Comparison of ENCODE assay signal across 24 cellular contexts in genomic region chr12:44817687-44818086, GRCh38. TPM values are rescaled to one million over a fixed set of nuclear protein-coding genes. Genes with fewer than 3 reads are reported as not detected.
DNase-seq lines count a peak whose midpoint lies in the region; ATAC-seq and TF ChIP-seq lines count a peak whose summit lies in the region.
"Had no signal": no experiment of that assay in that cellular context is flagged by ENCODE, and none has a peak within 500 bp of the region (broad histone marks: within the 10 kb centered on the region; RNA-seq: fewer than 3 reads in every experiment).

No MANE protein-coding gene starts in this region.

- TF ChIP-seq POLR2A in erythroblast (IDR thresholded peaks at IDR 0.05; ENCODE audit: low read length) = no peak

- peaks cover 67% of the 10 kb centered on the region for H3K4me1 Mint-ChIP-seq in activated naive CD4-positive, alpha-beta T cell treated with anti-CD3 and anti-CD28 coated beads for 36 hours (ENCODE audit: low read depth)
- H3K4me1 Mint-ChIP-seq in activated naive CD8-positive, alpha-beta T cell treated with anti-CD3 and anti-CD28 coated beads, Interleukin-2, amount 10 ng/mL, durations not matched to agents 7 days and 5 days = peaks cover 56% of the 10 kb centered on the region
- H3K4me1 Mint-ChIP-seq in stimulated activated naive B cell treated with anti-CD40 and anti-IgM and Interleukin-4, amounts not matched to agents 10 μg/mL and 1 μg/mL and 100 μg/mL, for 72 hours = no peaks in the 10 kb centered on the region
- H3K4me1 Mint-ChIP-seq: mesothelial cell of epicardium had no signal

- TF ChIP-seq RAD21 in Ishikawa (IDR thresholded peaks at IDR 0.05; ENCODE audit: low read depth) = no peak

- H3K36me3 Mint-ChIP-seq in activated naive CD4-positive, alpha-beta T cell treated with anti-CD3 and anti-CD28 coated beads for 36 hours (ENCODE audit: low read depth) = peaks cover 6% of the 10 kb centered on the region
- peaks cover 16% of the 10 kb centered on the region for H3K36me3 Mint-ChIP-seq in activated naive CD8-positive, alpha-beta T cell treated with anti-CD3 and anti-CD28 coated beads, Interleukin-2, amount 10 ng/mL, durations not matched to agents 7 days and 5 days
- no peaks in the 10 kb centered on the region for H3K36me3 Mint-ChIP-seq in stimulated activated naive B cell treated with anti-CD40 and anti-IgM and Interleukin-4, amounts not matched to agents 10 μg/mL and 1 μg/mL and 100 μg/mL, for 72 hours
- H3K36me3 Mint-ChIP-seq: mesothelial cell of epicardium; natural killer cell treated with Interleukin-12 subunit alpha and Interleukin-12 subunit beta and Interleukin-15 and Interleukin-18, amount 100 ng/mL, for 72 hours had no signal

- peaks cover 2% of the 10 kb centered on the region for H3K9me3 Mint-ChIP-seq in activated naive CD4-positive, alpha-beta T cell treated with anti-CD3 and anti-CD28 coated beads for 36 hours
- H3K9me3 Mint-ChIP-seq in activated naive CD8-positive, alpha-beta T cell treated with anti-CD3 and anti-CD28 coated beads, Interleukin-2, amount 10 ng/mL, durations not matched to agents 7 days and 5 days = no peaks in the 10 kb centered on the region
- H3K9me3 Mint-ChIP-seq in stimulated activated naive B cell treated with anti-CD40 and anti-IgM and Interleukin-4, amounts not matched to agents 10 μg/mL and 1 μg/mL and 100 μg/mL, for 72 hours = peaks cover 0 to 1% of the 10 kb centered on the region in 2 donors
- H3K9me3 Mint-ChIP-seq: mesothelial cell of epicardium; natural killer cell treated with Interleukin-12 subunit alpha and Interleukin-12 subunit beta and Interleukin-15 and Interleukin-18, amount 100 ng/mL, for 72 hours had no signal

- no peaks in the 10 kb centered on the region for H3K27me3 Mint-ChIP-seq in activated naive CD4-positive, alpha-beta T cell treated with anti-CD3 and anti-CD28 coated beads for 36 hours (ENCODE audit: low read depth)
- no peaks in the 10 kb centered on the region for H3K27me3 Mint-ChIP-seq in activated naive CD8-positive, alpha-beta T cell treated with anti-CD3 and anti-CD28 coated beads, Interleukin-2, amount 10 ng/mL, durations not matched to agents 7 days and 5 days
- H3K27me3 Mint-ChIP-seq in stimulated activated naive B cell treated with anti-CD40 and anti-IgM and Interleukin-4, amounts not matched to agents 10 μg/mL and 1 μg/mL and 100 μg/mL, for 72 hours = no peaks in the 10 kb centered on the region
- H3K27me3 Mint-ChIP-seq: natural killer cell treated with Interleukin-12 subunit alpha and Interleukin-12 subunit beta and Interleukin-15 and Interleukin-18, amount 100 ng/mL, for 72 hours had no signal

- CTCF ChIA-PET in activated naive CD4-positive, alpha-beta T cell treated with anti-CD3 and anti-CD28 coated beads for 36 hours (lab: Charles Lee) = interaction anchor here (0.6 kb wide), 1 partner anchor 37 kb away, joined by 3 read pairs; no protein-coding TSS in a partner anchor

- no peak for TF ChIP-seq EP300 in Ishikawa (IDR thresholded peaks at IDR 0.05; ENCODE audit: borderline replicate concordance)

- DNase-seq in activated naive CD4-positive, alpha-beta T cell treated with anti-CD3 and anti-CD28 coated beads for 36 hours = peak; percentile 58
- DNase-seq in activated naive CD4-positive, alpha-beta T cell treated with anti-CD3 and anti-CD28 coated beads, Interleukin-2, amount 50 U/mL, for 16 hours = no peak
- no peak for DNase-seq in activated naive CD8-positive, alpha-beta T cell treated with anti-CD3 and anti-CD28 coated beads, Interleukin-2, amount 10 ng/mL, durations not matched to agents 7 days and 5 days
- DNase-seq in cortex of kidney (lab: John Stamatoyannopoulos, UW) = no peak
- no peak for DNase-seq in erythroblast (lab: John Stamatoyannopoulos, UW)
- no peak for DNase-seq in stimulated activated naive B cell treated with anti-CD40 and anti-IgM and Interleukin-4, amounts not matched to agents 10 μg/mL and 1 μg/mL and 100 μg/mL, for 72 hours
- DNase-seq: activated CD4-positive, alpha-beta T cell treated with anti-CD3 and anti-CD28 coated beads, Interleukin-2, amount 50 U/mL, for 4 hours; activated T-cell treated with anti-CD3 and anti-CD28 coated beads, Interleukin-2, amount 50 U/mL, for 1 hour; Calu3; HCEC 1CT; heart left ventricle; NCI-H1417 treated with DMSO at 0.1 percent for 48 hours; NCI-H2107; NCI-H510A treated with DMSO at 0.1 percent for 48 hours; pancreas; right cardiac atrium; SK-N-SH; stimulated activated CD4-positive, alpha-beta T cell treated with anti-CD3 and anti-CD28 coated beads, Interleukin-4, amount 100 ng/mL, for 24 hours; WERI-Rb-1 had no signal

- no peak overlapping the region for H3K4me3 Mint-ChIP-seq in activated naive CD4-positive, alpha-beta T cell treated with anti-CD3 and anti-CD28 coated beads for 36 hours
- H3K4me3 Mint-ChIP-seq in activated naive CD8-positive, alpha-beta T cell treated with anti-CD3 and anti-CD28 coated beads, Interleukin-2, amount 10 ng/mL, durations not matched to agents 7 days and 5 days = peak overlapping the region; percentile 14
- H3K4me3 Mint-ChIP-seq in stimulated activated naive B cell treated with anti-CD40 and anti-IgM and Interleukin-4, amounts not matched to agents 10 μg/mL and 1 μg/mL and 100 μg/mL, for 72 hours = no peak overlapping the region
- H3K4me3 Mint-ChIP-seq: mesothelial cell of epicardium; natural killer cell treated with Interleukin-12 subunit alpha and Interleukin-12 subunit beta and Interleukin-15 and Interleukin-18, amount 100 ng/mL, for 72 hours had no signal

- POLR2A ChIA-PET in activated naive CD8-positive, alpha-beta T cell treated with anti-CD3 and anti-CD28 coated beads, Interleukin-2, amount 10 ng/mL, durations not matched to agents 7 days and 5 days (lab: Charles Lee) = interaction anchor here (1.1 to 1.4 kb wide), 2 partner anchors 10 to 58 kb away, joined by 4 to 8 read pairs; no protein-coding TSS in a partner anchor

- intact Hi-C loops in activated naive CD4-positive, alpha-beta T cell treated with anti-CD3 and anti-CD28 coated beads for 36 hours (cut with micrococcal nuclease) = no loop called here

- peak; percentile 46 for ATAC-seq in activated naive CD8-positive, alpha-beta T cell treated with anti-CD3 and anti-CD28 coated beads, Interleukin-2, amount 10 ng/mL, durations not matched to agents 7 days and 5 days (ENCODE audit: low read depth)
- ATAC-seq in GM21737 (IDR thresholded peaks at IDR 0.05; ENCODE audit: unreplicated experiment) = no peak
- ATAC-seq in stimulated activated naive B cell treated with anti-CD40 and anti-IgM and Interleukin-4, amounts not matched to agents 10 μg/mL and 1 μg/mL and 100 μg/mL, for 72 hours (replicated peaks) = no peak
- ATAC-seq: A549; heart left ventricle; natural killer cell treated with Interleukin-12 subunit alpha and Interleukin-12 subunit beta and Interleukin-15 and Interleukin-18, amount 100 ng/mL, for 72 hours; right cardiac atrium had no signal

- peak overlapping the region; percentile 44 for H3K27ac Mint-ChIP-seq in activated naive CD4-positive, alpha-beta T cell treated with anti-CD3 and anti-CD28 coated beads for 36 hours
- H3K27ac Mint-ChIP-seq in activated naive CD8-positive, alpha-beta T cell treated with anti-CD3 and anti-CD28 coated beads, Interleukin-2, amount 10 ng/mL, durations not matched to agents 7 days and 5 days = peak overlapping the region; percentile 62
- H3K27ac Mint-ChIP-seq in stimulated activated naive B cell treated with anti-CD40 and anti-IgM and Interleukin-4, amounts not matched to agents 10 μg/mL and 1 μg/mL and 100 μg/mL, for 72 hours = no peak overlapping the region
- H3K27ac Mint-ChIP-seq: mesothelial cell of epicardium; natural killer cell treated with Interleukin-12 subunit alpha and Interleukin-12 subunit beta and Interleukin-15 and Interleukin-18, amount 100 ng/mL, for 72 hours had no signal

TF ChIP-seq in Ishikawa, 13 proteins besides CTCF, POLR2A, EP300 and RAD21:
- TF ChIP-seq TCF12 (IDR thresholded peaks at IDR 0.05; ENCODE audit: low read depth) (no peak), USF1 (IDR thresholded peaks at IDR 0.05) (peak; percentile 65)

RNA-seq across cellular contexts. Expression of gene NELL2, which starts 58.4 kb away (rescaled TPM):
- total RNA-seq in activated naive CD4-positive, alpha-beta T cell treated with anti-CD3 and anti-CD28 coated beads for 36 hours = 10 to 100 TPM; 61.9 to 72.2 TPM
- total RNA-seq in activated naive CD8-positive, alpha-beta T cell treated with anti-CD3 and anti-CD28 coated beads, Interleukin-2, amount 10 ng/mL, durations not matched to agents 7 days and 5 days = 100 to 1,000 TPM; 147 to 161 TPM
- total RNA-seq: Calu3 had no signal
